ENCODE assay signal across 1 cellular context in the genomic region with DNA sequence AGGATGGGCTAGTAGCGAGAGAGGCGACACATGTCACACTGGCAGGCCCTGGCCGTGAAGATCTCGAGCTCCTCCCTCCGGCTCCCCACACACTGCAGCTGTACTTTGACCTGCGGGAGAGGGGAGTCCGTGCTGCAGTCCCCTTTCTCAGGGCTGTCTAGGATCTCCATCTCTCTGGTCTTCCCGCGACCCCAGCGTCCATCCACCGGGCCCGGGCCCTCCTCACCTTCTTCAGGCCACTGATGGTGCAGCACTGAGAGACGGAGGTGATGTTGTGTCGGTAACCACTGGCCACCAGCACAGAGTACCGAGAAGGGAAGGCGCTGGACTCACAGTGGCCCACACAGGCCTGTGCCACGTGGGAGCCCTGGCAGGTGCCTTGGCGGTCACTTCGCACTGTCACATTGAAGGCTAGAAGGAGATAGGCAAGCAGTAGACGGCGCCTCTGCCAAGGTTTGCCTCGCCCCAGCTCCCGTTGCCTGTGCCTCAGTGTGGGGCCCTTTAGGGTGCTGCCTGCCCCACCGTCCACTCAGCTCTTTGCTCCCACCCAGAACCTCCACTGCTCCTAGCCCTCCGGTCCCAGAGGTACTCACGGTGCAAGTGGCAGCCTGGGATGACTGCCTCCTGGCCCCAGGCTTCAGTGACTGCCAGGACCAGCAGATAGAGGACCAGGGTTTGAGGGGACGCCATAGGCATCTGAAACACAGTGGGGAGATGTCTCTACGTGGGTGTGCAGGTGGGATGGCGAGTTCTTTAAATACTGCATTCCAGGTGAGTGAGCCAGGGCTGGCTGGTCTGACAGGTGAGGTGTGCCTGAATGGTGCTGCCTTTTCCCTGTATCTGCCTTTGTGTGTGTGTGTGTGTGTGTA.
TF ChIP-seq lines count a peak whose summit lies in the region.

No MANE protein-coding gene starts in this region.

TF ChIP-seq in HepG2, 621 proteins besides CTCF, POLR2A, EP300 and RAD21 (continued from another document and continues in another):
- TF ChIP-seq, protein P1, sequence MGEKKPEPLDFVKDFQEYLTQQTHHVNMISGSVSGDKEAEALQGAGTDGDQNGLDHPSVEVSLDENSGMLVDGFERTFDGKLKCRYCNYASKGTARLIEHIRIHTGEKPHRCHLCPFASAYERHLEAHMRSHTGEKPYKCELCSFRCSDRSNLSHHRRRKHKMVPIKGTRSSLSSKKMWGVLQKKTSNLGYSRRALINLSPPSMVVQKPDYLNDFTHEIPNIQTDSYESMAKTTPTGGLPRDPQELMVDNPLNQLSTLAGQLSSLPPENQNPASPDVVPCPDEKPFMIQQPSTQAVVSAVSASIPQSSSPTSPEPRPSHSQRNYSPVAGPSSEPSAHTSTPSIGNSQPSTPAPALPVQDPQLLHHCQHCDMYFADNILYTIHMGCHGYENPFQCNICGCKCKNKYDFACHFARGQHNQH (CRISPR knock-in tag; IDR thresholded peaks at IDR 0.05), result no peak
- TF ChIP-seq PHF5A (CRISPR knock-in tag; IDR thresholded peaks at IDR 0.05; ENCODE audit: low read depth, unreplicated experiment), result no peak
- no peak for TF ChIP-seq MBNL3 (CRISPR knock-in tag; conservative IDR thresholded peaks at IDR 0.05)
- TF ChIP-seq ZNF292 (CRISPR knock-in tag; IDR thresholded peaks at IDR 0.05; ENCODE audit: borderline replicate concordance, low read depth), result 0 out of 2 replicates have a peak, but pooled peaks have one; percentile 41
- no peak for TF ChIP-seq KDM1A (CRISPR knock-in tag; IDR thresholded peaks at IDR 0.05)
- TF ChIP-seq POLR2AphosphoS5 (IDR thresholded peaks at IDR 0.05; ENCODE audit: low read depth, low read length), result peak; percentile 66
- TF ChIP-seq, protein P2, sequence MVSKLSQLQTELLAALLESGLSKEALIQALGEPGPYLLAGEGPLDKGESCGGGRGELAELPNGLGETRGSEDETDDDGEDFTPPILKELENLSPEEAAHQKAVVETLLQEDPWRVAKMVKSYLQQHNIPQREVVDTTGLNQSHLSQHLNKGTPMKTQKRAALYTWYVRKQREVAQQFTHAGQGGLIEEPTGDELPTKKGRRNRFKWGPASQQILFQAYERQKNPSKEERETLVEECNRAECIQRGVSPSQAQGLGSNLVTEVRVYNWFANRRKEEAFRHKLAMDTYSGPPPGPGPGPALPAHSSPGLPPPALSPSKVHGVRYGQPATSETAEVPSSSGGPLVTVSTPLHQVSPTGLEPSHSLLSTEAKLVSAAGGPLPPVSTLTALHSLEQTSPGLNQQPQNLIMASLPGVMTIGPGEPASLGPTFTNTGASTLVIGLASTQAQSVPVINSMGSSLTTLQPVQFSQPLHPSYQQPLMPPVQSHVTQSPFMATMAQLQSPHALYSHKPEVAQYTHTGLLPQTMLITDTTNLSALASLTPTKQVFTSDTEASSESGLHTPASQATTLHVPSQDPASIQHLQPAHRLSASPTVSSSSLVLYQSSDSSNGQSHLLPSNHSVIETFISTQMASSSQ (IDR thresholded peaks at IDR 0.05; ENCODE audit: low read depth), result no peak
- TF ChIP-seq, protein P2 (CRISPR knock-in tag; IDR thresholded peaks at IDR 0.05; ENCODE audit: borderline replicate concordance), result no peak
- no peak for TF ChIP-seq HMG20B (CRISPR knock-in tag; conservative IDR thresholded peaks at IDR 0.05)
- TF ChIP-seq, protein P3, sequence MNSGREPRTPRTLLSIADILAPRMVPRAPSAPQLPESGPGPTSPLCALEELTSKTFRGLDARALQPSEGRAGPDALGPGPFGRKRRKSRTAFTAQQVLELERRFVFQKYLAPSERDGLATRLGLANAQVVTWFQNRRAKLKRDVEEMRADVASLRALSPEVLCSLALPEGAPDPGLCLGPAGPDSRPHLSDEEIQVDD (CRISPR knock-in tag; IDR thresholded peaks at IDR 0.05; ENCODE audit: borderline replicate concordance), result no peak; the same call in 1 of the 2 replicates
- TF ChIP-seq, protein P4, sequence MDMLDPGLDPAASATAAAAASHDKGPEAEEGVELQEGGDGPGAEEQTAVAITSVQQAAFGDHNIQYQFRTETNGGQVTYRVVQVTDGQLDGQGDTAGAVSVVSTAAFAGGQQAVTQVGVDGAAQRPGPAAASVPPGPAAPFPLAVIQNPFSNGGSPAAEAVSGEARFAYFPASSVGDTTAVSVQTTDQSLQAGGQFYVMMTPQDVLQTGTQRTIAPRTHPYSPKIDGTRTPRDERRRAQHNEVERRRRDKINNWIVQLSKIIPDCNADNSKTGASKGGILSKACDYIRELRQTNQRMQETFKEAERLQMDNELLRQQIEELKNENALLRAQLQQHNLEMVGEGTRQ (IDR thresholded peaks at IDR 0.05; ENCODE audit: low read depth, low read length), result no peak
- TF ChIP-seq, protein P4 (CRISPR knock-in tag; IDR thresholded peaks at IDR 0.05; ENCODE audit: borderline replicate concordance), result no peak
- TF ChIP-seq ARID2 (CRISPR knock-in tag; IDR thresholded peaks at IDR 0.05; ENCODE audit: borderline replicate concordance), result no peak
- no peak for TF ChIP-seq MZF1 (CRISPR knock-in tag; IDR thresholded peaks at IDR 0.05; ENCODE audit: borderline replicate concordance)
- no peak for TF ChIP-seq ATF7 (IDR thresholded peaks at IDR 0.05)
- no peak for TF ChIP-seq ATF7 (CRISPR knock-in tag; IDR thresholded peaks at IDR 0.05)
- TF ChIP-seq, protein P5, sequence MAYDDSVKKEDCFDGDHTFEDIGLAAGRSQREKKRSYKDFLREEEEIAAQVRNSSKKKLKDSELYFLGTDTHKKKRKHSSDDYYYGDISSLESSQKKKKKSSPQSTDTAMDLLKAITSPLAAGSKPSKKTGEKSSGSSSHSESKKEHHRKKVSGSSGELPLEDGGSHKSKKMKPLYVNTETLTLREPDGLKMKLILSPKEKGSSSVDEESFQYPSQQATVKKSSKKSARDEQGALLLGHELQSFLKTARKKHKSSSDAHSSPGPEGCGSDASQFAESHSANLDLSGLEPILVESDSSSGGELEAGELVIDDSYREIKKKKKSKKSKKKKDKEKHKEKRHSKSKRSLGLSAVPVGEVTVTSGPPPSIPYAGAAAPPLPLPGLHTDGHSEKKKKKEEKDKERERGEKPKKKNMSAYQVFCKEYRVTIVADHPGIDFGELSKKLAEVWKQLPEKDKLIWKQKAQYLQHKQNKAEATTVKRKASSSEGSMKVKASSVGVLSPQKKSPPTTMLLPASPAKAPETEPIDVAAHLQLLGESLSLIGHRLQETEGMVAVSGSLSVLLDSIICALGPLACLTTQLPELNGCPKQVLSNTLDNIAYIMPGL (CRISPR knock-in tag; IDR thresholded peaks at IDR 0.05; ENCODE audit: borderline replicate concordance in 1 of 2, low read depth in 1 of 2), result peak; percentile 30 to 77; a peak in 3 of 4 replicates
- TF ChIP-seq GABPB1 (CRISPR knock-in tag; IDR thresholded peaks at IDR 0.05), result peak; percentile 54; the same call in 1 of the 2 replicates
- TF ChIP-seq U2AF2 (IDR thresholded peaks at IDR 0.05; ENCODE audit: low read depth, low read length), result no peak
- TF ChIP-seq, protein P6, sequence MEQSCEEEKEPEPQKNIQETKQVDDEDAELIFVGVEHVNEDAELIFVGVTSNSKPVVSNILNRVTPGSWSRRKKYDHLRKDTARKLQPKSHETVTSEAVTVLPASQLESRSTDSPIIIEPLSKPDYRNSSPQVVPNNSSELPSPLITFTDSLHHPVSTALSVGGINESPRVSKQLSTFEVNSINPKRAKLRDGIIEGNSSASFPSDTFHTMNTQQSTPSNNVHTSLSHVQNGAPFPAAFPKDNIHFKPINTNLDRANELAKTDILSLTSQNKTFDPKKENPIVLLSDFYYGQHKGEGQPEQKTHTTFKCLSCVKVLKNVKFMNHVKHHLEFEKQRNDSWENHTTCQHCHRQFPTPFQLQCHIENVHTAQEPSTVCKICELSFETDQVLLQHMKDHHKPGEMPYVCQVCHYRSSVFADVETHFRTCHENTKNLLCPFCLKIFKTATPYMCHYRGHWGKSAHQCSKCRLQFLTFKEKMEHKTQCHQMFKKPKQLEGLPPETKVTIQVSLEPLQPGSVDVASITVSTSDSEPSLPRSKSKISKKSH (CRISPR knock-in tag; IDR thresholded peaks at IDR 0.05; ENCODE audit: borderline replicate concordance), result peak; percentile 63; the same call in 1 of the 2 replicates
- TF ChIP-seq ZNF883 (CRISPR knock-in tag; IDR thresholded peaks at IDR 0.05; ENCODE audit: not compliant biosample characterization), result peak; percentile 84
- TF ChIP-seq, protein P7, sequence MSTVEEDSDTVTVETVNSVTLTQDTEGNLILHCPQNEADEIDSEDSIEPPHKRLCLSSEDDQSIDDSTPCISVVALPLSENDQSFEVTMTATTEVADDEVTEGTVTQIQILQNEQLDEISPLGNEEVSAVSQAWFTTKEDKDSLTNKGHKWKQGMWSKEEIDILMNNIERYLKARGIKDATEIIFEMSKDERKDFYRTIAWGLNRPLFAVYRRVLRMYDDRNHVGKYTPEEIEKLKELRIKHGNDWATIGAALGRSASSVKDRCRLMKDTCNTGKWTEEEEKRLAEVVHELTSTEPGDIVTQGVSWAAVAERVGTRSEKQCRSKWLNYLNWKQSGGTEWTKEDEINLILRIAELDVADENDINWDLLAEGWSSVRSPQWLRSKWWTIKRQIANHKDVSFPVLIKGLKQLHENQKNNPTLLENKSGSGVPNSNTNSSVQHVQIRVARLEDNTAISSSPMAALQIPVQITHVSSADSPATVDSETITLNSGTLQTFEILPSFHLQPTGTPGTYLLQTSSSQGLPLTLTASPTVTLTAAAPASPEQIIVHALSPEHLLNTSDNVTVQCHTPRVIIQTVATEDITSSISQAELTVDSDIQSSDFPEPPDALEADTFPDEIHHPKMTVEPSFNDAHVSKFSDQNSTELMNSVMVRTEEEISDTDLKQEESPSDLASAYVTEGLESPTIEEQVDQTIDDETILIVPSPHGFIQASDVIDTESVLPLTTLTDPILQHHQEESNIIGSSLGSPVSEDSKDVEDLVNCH (CRISPR knock-in tag; IDR thresholded peaks at IDR 0.05), result no peak
- no peak for TF ChIP-seq ZNF367 (CRISPR knock-in tag; IDR thresholded peaks at IDR 0.05; ENCODE audit: borderline replicate concordance)
- TF ChIP-seq ZNF570 (CRISPR knock-in tag; IDR thresholded peaks at IDR 0.05; ENCODE audit: borderline replicate concordance), result no peak
- TF ChIP-seq TEAD2 (CRISPR knock-in tag; IDR thresholded peaks at IDR 0.05), result no peak
- TF ChIP-seq MBD4 (IDR thresholded peaks at IDR 0.05; ENCODE audit: borderline replicate concordance, low read length), result no peak
- TF ChIP-seq, protein P8, sequence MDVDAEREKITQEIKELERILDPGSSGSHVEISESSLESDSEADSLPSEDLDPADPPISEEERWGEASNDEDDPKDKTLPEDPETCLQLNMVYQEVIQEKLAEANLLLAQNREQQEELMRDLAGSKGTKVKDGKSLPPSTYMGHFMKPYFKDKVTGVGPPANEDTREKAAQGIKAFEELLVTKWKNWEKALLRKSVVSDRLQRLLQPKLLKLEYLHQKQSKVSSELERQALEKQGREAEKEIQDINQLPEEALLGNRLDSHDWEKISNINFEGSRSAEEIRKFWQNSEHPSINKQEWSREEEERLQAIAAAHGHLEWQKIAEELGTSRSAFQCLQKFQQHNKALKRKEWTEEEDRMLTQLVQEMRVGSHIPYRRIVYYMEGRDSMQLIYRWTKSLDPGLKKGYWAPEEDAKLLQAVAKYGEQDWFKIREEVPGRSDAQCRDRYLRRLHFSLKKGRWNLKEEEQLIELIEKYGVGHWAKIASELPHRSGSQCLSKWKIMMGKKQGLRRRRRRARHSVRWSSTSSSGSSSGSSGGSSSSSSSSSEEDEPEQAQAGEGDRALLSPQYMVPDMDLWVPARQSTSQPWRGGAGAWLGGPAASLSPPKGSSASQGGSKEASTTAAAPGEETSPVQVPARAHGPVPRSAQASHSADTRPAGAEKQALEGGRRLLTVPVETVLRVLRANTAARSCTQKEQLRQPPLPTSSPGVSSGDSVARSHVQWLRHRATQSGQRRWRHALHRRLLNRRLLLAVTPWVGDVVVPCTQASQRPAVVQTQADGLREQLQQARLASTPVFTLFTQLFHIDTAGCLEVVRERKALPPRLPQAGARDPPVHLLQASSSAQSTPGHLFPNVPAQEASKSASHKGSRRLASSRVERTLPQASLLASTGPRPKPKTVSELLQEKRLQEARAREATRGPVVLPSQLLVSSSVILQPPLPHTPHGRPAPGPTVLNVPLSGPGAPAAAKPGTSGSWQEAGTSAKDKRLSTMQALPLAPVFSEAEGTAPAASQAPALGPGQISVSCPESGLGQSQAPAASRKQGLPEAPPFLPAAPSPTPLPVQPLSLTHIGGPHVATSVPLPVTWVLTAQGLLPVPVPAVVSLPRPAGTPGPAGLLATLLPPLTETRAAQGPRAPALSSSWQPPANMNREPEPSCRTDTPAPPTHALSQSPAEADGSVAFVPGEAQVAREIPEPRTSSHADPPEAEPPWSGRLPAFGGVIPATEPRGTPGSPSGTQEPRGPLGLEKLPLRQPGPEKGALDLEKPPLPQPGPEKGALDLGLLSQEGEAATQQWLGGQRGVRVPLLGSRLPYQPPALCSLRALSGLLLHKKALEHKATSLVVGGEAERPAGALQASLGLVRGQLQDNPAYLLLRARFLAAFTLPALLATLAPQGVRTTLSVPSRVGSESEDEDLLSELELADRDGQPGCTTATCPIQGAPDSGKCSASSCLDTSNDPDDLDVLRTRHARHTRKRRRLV (CRISPR knock-in tag; IDR thresholded peaks at IDR 0.05), result no peak
- TF ChIP-seq HDAC6 (IDR thresholded peaks at IDR 0.05; ENCODE audit: low read depth, low read length), result no peak
- no peak for TF ChIP-seq SYNCRIP (IDR thresholded peaks at IDR 0.05; ENCODE audit: insufficient read depth, low read depth, low read length)
- peak; percentile 73; the same call in 1 of the 2 replicates for TF ChIP-seq ZNF430 (CRISPR knock-in tag; IDR thresholded peaks at IDR 0.05)
- TF ChIP-seq, protein P9, sequence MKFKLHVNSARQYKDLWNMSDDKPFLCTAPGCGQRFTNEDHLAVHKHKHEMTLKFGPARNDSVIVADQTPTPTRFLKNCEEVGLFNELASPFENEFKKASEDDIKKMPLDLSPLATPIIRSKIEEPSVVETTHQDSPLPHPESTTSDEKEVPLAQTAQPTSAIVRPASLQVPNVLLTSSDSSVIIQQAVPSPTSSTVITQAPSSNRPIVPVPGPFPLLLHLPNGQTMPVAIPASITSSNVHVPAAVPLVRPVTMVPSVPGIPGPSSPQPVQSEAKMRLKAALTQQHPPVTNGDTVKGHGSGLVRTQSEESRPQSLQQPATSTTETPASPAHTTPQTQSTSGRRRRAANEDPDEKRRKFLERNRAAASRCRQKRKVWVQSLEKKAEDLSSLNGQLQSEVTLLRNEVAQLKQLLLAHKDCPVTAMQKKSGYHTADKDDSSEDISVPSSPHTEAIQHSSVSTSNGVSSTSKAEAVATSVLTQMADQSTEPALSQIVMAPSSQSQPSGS (CRISPR knock-in tag; IDR thresholded peaks at IDR 0.05), result no peak
